21 cellular contexts compared by ENCODE assay signal in genomic region chr13:49044849-49045248, GRCh38.
DNase-seq lines count a peak whose midpoint lies in the region; ATAC-seq and TF ChIP-seq lines count a peak whose summit lies in the region.
"Had no signal": no experiment of that assay in that cellular context is flagged by ENCODE, and none has a peak within 500 bp of the region (broad histone marks: within the 10 kb centered on the region; RNA-seq: fewer than 3 reads in every experiment).

No MANE protein-coding gene starts in this region.

- POLR2A ChIA-PET in CD4-positive, alpha-beta T cell (lab: Charles Lee): no interaction called here
- POLR2A ChIA-PET in HEK293 (lab: Yijun Ruan, JAX): no interaction called here

- H3K4me1 ChIP-seq in HEK293 (ENCODE audit: control insufficient read depth, insufficient read depth, low read length): no peaks in the 10 kb centered on the region

- H3K9me3 ChIP-seq in CD4-positive, alpha-beta T cell (ENCODE audit: control insufficient read depth, low read length): no peaks in the 10 kb centered on the region
- H3K9me3 ChIP-seq in HEK293 (ENCODE audit: control insufficient read depth, insufficient read depth, low read depth, low read length): no peaks in the 10 kb centered on the region

- peak overlapping the region; percentile 73 for H3K27ac Mint-ChIP-seq in activated T-cell treated with anti-CD3 and anti-CD28 coated beads, Interleukin-2, amount 50 U/mL, for 72 hours
- H3K27ac Mint-ChIP-seq in CD4-positive, alpha-beta T cell: peak overlapping the region; percentile 24
- H3K27ac Mint-ChIP-seq: B cell had no signal

- no peaks in the 10 kb centered on the region for H3K27me3 Mint-ChIP-seq in activated T-cell treated with anti-CD3 and anti-CD28 coated beads, Interleukin-2, amount 50 U/mL, for 72 hours (ENCODE audit: low read depth)
- H3K27me3 Mint-ChIP-seq in CD4-positive, alpha-beta T cell: no peaks in the 10 kb centered on the region
- H3K27me3 Mint-ChIP-seq: B cell; CD8-positive, alpha-beta memory T cell had no signal

- ATAC-seq in activated T-cell treated with anti-CD3 and anti-CD28 coated beads, Interleukin-2, amount 50 U/mL, for 72 hours (replicated peaks in 1 of 2): no peak
- ATAC-seq in CD4-positive, alpha-beta T cell (ENCODE audit: poor library complexity): no peak
- ATAC-seq in HG03457 (IDR thresholded peaks at IDR 0.05; ENCODE audit: unreplicated experiment): no peak
- ATAC-seq: PC-3 had no signal

- no peak for TF ChIP-seq CTCF in CD4-positive, alpha-beta T cell (IDR thresholded peaks at IDR 0.05)
- no peak for TF ChIP-seq CTCF in HEK293 (tag by site-specific recombination; IDR thresholded peaks at IDR 0.05)

- H3K9me3 Mint-ChIP-seq in activated T-cell treated with anti-CD3 and anti-CD28 coated beads, Interleukin-2, amount 50 U/mL, for 72 hours: peaks cover 0 to 6% of the 10 kb centered on the region in 2 donors
- peaks cover 8% of the 10 kb centered on the region for H3K9me3 Mint-ChIP-seq in CD4-positive, alpha-beta T cell

- H3K27ac ChIP-seq in CD4-positive, alpha-beta T cell (ENCODE audit: low read depth, low read length): no peak overlapping the region
- no peak overlapping the region for H3K27ac ChIP-seq in HEK293 (ENCODE audit: extremely low read depth, low read depth, low read length)
- H3K27ac ChIP-seq: C4-2B had no signal

- DNase-seq in activated T-cell treated with anti-CD3 and anti-CD28 coated beads, Interleukin-2, amount 50 U/mL, for 72 hours: no peak
- no peak for DNase-seq in activated T-cell treated with anti-CD3 and anti-CD28 coated beads, Interleukin-2, amount 50 U/mL, for 48 hours
- no peak for DNase-seq in CD4-positive, alpha-beta T cell
- peak; percentile 8 for DNase-seq in foreskin melanocyte
- no peak for DNase-seq in DMS53 treated with DMSO at 0.1 percent for 48 hours (lab: John Stamatoyannopoulos, UW; ENCODE audit: unreplicated experiment)
- DNase-seq: Calu3; CD8-positive, alpha-beta memory T cell; DND-41; IMR-90; KG1; MG63; NCI-H2029; NCI-H446; NCI-H526; NCI-H82; NK-92 treated with Interleukin-12 subunit alpha and Interleukin-12 subunit beta, amount 100 ng/mL, for 24 hours; PC-3 had no signal

- no peak overlapping the region for H3K4me3 ChIP-seq in HEK293 (ENCODE audit: low read depth, low read length)
- H3K4me3 ChIP-seq: MG63 had no signal

- peaks cover 8 to 11% of the 10 kb centered on the region in 2 donors for H3K36me3 Mint-ChIP-seq in activated T-cell treated with anti-CD3 and anti-CD28 coated beads, Interleukin-2, amount 50 U/mL, for 72 hours (ENCODE audit: insufficient read depth in 2 of 2)
- H3K36me3 Mint-ChIP-seq in CD4-positive, alpha-beta T cell (ENCODE audit: low read depth): peaks cover 61% of the 10 kb centered on the region

- intact Hi-C loops in CD4-positive, alpha-beta T cell (cut with DNase I, micrococcal nuclease): no loop called here

- CTCF ChIA-PET in CD4-positive, alpha-beta T cell (lab: Charles Lee): interaction anchor here (0.7 kb wide), 1 partner anchor 276 kb away, joined by 3 read pairs; no protein-coding TSS in a partner anchor
- CTCF ChIA-PET in HEK293 (lab: Yijun Ruan, JAX): no interaction called here

- H3K27me3 ChIP-seq in CD4-positive, alpha-beta T cell (ENCODE audit: control insufficient read depth, insufficient read depth, low read length): no peaks in the 10 kb centered on the region
- H3K27me3 ChIP-seq: MG63 had no signal

- no peaks in the 10 kb centered on the region; a peak in 1 of 3 replicates for H3K36me3 ChIP-seq in HEK293 (ENCODE audit: control insufficient read depth in 2 of 2, insufficient read depth in 1 of 2, low read length in 2 of 2)

- peaks cover 22% of the 10 kb centered on the region for H3K4me1 Mint-ChIP-seq in activated T-cell treated with anti-CD3 and anti-CD28 coated beads, Interleukin-2, amount 50 U/mL, for 72 hours (ENCODE audit: low read depth)
- H3K4me1 Mint-ChIP-seq in CD4-positive, alpha-beta T cell (ENCODE audit: low read depth): peaks cover 43% of the 10 kb centered on the region

- H3K4me3 Mint-ChIP-seq in activated T-cell treated with anti-CD3 and anti-CD28 coated beads, Interleukin-2, amount 50 U/mL, for 72 hours: no peak overlapping the region
- H3K4me3 Mint-ChIP-seq in CD4-positive, alpha-beta T cell: no peak overlapping the region
- H3K4me3 Mint-ChIP-seq: B cell; CD8-positive, alpha-beta memory T cell had no signal

TF ChIP-seq in HEK293, 187 proteins besides CTCF, POLR2A, EP300 and RAD21:
- no peak for TF ChIP-seq SALL2 (tag by site-specific recombination; IDR thresholded peaks at IDR 0.05; ENCODE audit: borderline replicate concordance)
- TF ChIP-seq ZNF560 (tag by site-specific recombination; IDR thresholded peaks at IDR 0.05; ENCODE audit: borderline replicate concordance): no peak
- no peak for TF ChIP-seq ZNF138 (tag by site-specific recombination; IDR thresholded peaks at IDR 0.05; ENCODE audit: borderline replicate concordance)
- TF ChIP-seq ZNF530 (tag by site-specific recombination; IDR thresholded peaks at IDR 0.05; ENCODE audit: low read depth): peak; percentile 57
- TF ChIP-seq PRDM1 (tag by site-specific recombination; IDR thresholded peaks at IDR 0.05): peak; percentile 100
- TF ChIP-seq SETDB1 (IDR thresholded peaks at IDR 0.05; ENCODE audit: insufficient read length, low read length): no peak
